Comparison of ENCODE assay signal across 21 cellular contexts in the genomic region with DNA sequence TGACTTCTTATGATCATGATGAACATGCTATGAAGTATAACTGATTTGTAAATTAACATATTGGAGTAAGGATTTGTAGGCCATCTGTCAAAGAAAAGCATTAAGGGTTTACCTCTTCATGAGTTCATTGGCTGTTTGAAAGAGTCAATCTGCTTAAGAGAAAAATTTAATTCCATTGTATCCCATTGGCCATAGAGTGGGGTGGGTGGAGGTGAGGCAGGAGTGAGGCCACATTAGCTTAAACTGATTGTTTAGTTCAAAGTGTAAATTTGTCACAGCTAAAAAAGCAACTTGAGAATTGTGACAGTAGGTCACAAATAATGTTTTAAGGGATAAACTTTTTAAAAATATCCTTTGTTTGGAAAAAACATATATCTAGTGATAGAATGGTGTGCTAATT. TPM values are rescaled to one million over a fixed set of nuclear protein-coding genes. Genes with fewer than 3 reads are reported as not detected.
DNase-seq lines count a peak whose midpoint lies in the region; TF ChIP-seq lines count a peak whose summit lies in the region.
"Had no signal": no experiment of that assay in that cellular context is flagged by ENCODE, and none has a peak within 500 bp of the region (broad histone marks: within the 10 kb centered on the region; RNA-seq: fewer than 3 reads in every experiment).

No MANE protein-coding gene starts in this region.

- H3K4me3 Mint-ChIP-seq in activated T-cell treated with anti-CD3 and anti-CD28 coated beads, Interleukin-2, amount 50 U/mL, for 24 hours, result no peak overlapping the region
- no peak overlapping the region for H3K4me3 Mint-ChIP-seq in endodermal cell
- H3K4me3 Mint-ChIP-seq: CD14-positive monocyte; CD4-positive, alpha-beta T cell; CD8-positive, alpha-beta memory T cell had no signal

- no peaks in the 10 kb centered on the region for H3K9me3 ChIP-seq in endodermal cell (ENCODE audit: control insufficient read depth, low read length)
- H3K9me3 ChIP-seq: A549; BE2C; BLaER1 treated with 17β-estradiol and CSF1 and Interleukin-3, amounts not matched to agents 10 nM and 100 nM had no signal

- peaks cover 81% of the 10 kb centered on the region for H3K36me3 Mint-ChIP-seq in activated T-cell treated with anti-CD3 and anti-CD28 coated beads, Interleukin-2, amount 50 U/mL, for 24 hours (ENCODE audit: low read depth)
- peaks cover 26% of the 10 kb centered on the region for H3K36me3 Mint-ChIP-seq in endodermal cell (ENCODE audit: low read depth)

- CTCF ChIA-PET in HEK293T (lab: Yijun Ruan, JAX), result interaction anchor here (0.8 to 1.4 kb wide), 2 partner anchors 60 to 177 kb away, joined by 4 to 5 read pairs; no protein-coding TSS in a partner anchor

- H3K27ac ChIP-seq in endodermal cell (ENCODE audit: low read depth, low read length), result no peak overlapping the region
- H3K27ac ChIP-seq: A549; BLaER1 treated with 17β-estradiol and CSF1 and Interleukin-3, amounts not matched to agents 10 nM and 100 nM; GM23248 had no signal

- H3K4me1 ChIP-seq in endodermal cell (ENCODE audit: control insufficient read depth, insufficient read depth, low read length), result no peaks in the 10 kb centered on the region
- H3K4me1 ChIP-seq: A549, BE2C had no signal

- no peaks in the 10 kb centered on the region for H3K27me3 Mint-ChIP-seq in activated T-cell treated with anti-CD3 and anti-CD28 coated beads, Interleukin-2, amount 50 U/mL, for 24 hours
- H3K27me3 Mint-ChIP-seq in endodermal cell (ENCODE audit: insufficient read depth), result no peaks in the 10 kb centered on the region
- H3K27me3 Mint-ChIP-seq: CD4-positive, alpha-beta T cell; CD8-positive, alpha-beta memory T cell had no signal

- DNase-seq in activated T-cell treated with anti-CD3 and anti-CD28 coated beads, Interleukin-2, amount 50 U/mL, for 24 hours, result no peak
- DNase-seq in activated T-cell treated with anti-CD3 and anti-CD28 coated beads, Interleukin-2, amount 50 U/mL, for 1 hour, result no peak
- peak; percentile 66 to 91 for DNase-seq in NCI-H524 (lab: John Stamatoyannopoulos, UW)
- peak; percentile 99 for DNase-seq in NCI-H82 treated with DMSO at 0.1 percent for 48 hours (lab: John Stamatoyannopoulos, UW; ENCODE audit: unreplicated experiment)
- DNase-seq in stimulated activated naive CD4-positive, alpha-beta T cell treated with Interleukin-2 at 50 U/mL for 16 hours (lab: John Stamatoyannopoulos, UW), result no peak
- DNase-seq in HEK293T (ENCODE audit: extremely low spot score), result no peak
- no peak for DNase-seq in endodermal cell
- DNase-seq: 8988T; ACHN; AML-193; BE2C; CD4-positive, alpha-beta T cell; CD8-positive, alpha-beta memory T cell; DMS153; DND-41; GM23248; H7; HCEC 1CT had no signal

- H3K27ac Mint-ChIP-seq in activated T-cell treated with anti-CD3 and anti-CD28 coated beads, Interleukin-2, amount 50 U/mL, for 24 hours, result peak overlapping the region; percentile 41
- H3K27ac Mint-ChIP-seq in endodermal cell, result no peak overlapping the region
- H3K27ac Mint-ChIP-seq: CD14-positive monocyte; CD4-positive, alpha-beta T cell; CD8-positive, alpha-beta memory T cell had no signal

- POLR2A ChIA-PET in HEK293T (lab: Yijun Ruan, JAX), result interaction anchor here (1.8 kb wide), 1 partner anchor 17 kb away, joined by 6 read pairs; a partner anchor contains a TSS

- peaks cover 28% of the 10 kb centered on the region for H3K4me1 Mint-ChIP-seq in activated T-cell treated with anti-CD3 and anti-CD28 coated beads, Interleukin-2, amount 50 U/mL, for 24 hours (ENCODE audit: low read depth)
- H3K4me1 Mint-ChIP-seq in endodermal cell, result no peaks in the 10 kb centered on the region

- no peak overlapping the region for H3K4me3 ChIP-seq in endodermal cell (ENCODE audit: low read length)
- H3K4me3 ChIP-seq: A549; BLaER1 treated with 17β-estradiol and CSF1 and Interleukin-3, amounts not matched to agents 10 nM and 100 nM; GM23248 had no signal

- H3K9ac ChIP-seq in endodermal cell (ENCODE audit: extremely low read depth, low read length, poor library complexity, severe bottlenecking), result no peak overlapping the region
- H3K9ac ChIP-seq: BLaER1 treated with 17β-estradiol and CSF1 and Interleukin-3, amounts not matched to agents 10 nM and 100 nM; GM23248 had no signal

- no peaks in the 10 kb centered on the region for H3K9me3 Mint-ChIP-seq in activated T-cell treated with anti-CD3 and anti-CD28 coated beads, Interleukin-2, amount 50 U/mL, for 24 hours
- no peaks in the 10 kb centered on the region for H3K9me3 Mint-ChIP-seq in endodermal cell
- H3K9me3 Mint-ChIP-seq: CD14-positive monocyte; CD4-positive, alpha-beta T cell; CD8-positive, alpha-beta memory T cell had no signal

- H3K27me3 ChIP-seq in endodermal cell (ENCODE audit: control insufficient read depth, insufficient read depth, low read length, poor library complexity, severe bottlenecking), result no peaks in the 10 kb centered on the region
- H3K27me3 ChIP-seq: BE2C; BLaER1 treated with 17β-estradiol and CSF1 and Interleukin-3, amounts not matched to agents 10 nM and 100 nM had no signal

- peaks cover 62% of the 10 kb centered on the region for H3K36me3 ChIP-seq in endodermal cell (ENCODE audit: control insufficient read depth, insufficient read depth, low read length)

- no peak for TF ChIP-seq CTCF in endodermal cell (conservative IDR thresholded peaks at IDR 0.05)

TF ChIP-seq in HEK293T, 16 proteins besides CTCF, POLR2A, EP300 and RAD21:
- no peak for TF ChIP-seq FOXK2 (IDR thresholded peaks at IDR 0.05)
- no peak for TF ChIP-seq BHLHE40 (IDR thresholded peaks at IDR 0.05; ENCODE audit: borderline replicate concordance)
- no peak for TF ChIP-seq ELF4 (IDR thresholded peaks at IDR 0.05)
- no peak for TF ChIP-seq L3MBTL2 (conservative IDR thresholded peaks at IDR 0.05)
- TF ChIP-seq ARNT (IDR thresholded peaks at IDR 0.05), result no peak
- TF ChIP-seq SP1 (IDR thresholded peaks at IDR 0.05), result no peak

RNA-seq across cellular contexts. Expression of a gene that starts 11.4 kb away (rescaled TPM):
- total RNA-seq in endodermal cell, result 1 to 10 TPM; 6.6 to 6.9 TPM
- 5.3 TPM for polyA plus RNA-seq in endodermal cell (2013, experiment 1 of 2)
- 5.4 TPM for polyA plus RNA-seq in endodermal cell (2013, experiment 2 of 2)

RNA-seq across cellular contexts. Expression of a gene that starts 17.1 kb away (rescaled TPM):
- 10 to 100 TPM; 11.3 to 14.1 TPM for total RNA-seq in endodermal cell
- 17.5 TPM for polyA plus RNA-seq in endodermal cell (2013, experiment 1 of 2)
- 18.5 TPM for polyA plus RNA-seq in endodermal cell (2013, experiment 2 of 2)

Comparison
In these comparisons a context has a peak if more than half of its experiments do, and no peak if none do; other contexts are left out.
1. DNase-seq: peak in NCI-H524 (2 of 2) and NCI-H82 treated with DMSO at 0.1 percent for 48 hours (single experiment); none in activated T-cell treated with anti-CD3 and anti-CD28 coated beads, Interleukin-2, amount 50 U/mL, for 24 hours (single experiment), activated T-cell treated with anti-CD3 and anti-CD28 coated beads, Interleukin-2, amount 50 U/mL, for 1 hour (single experiment), stimulated activated naive CD4-positive, alpha-beta T cell treated with Interleukin-2 at 50 U/mL for 16 hours (single experiment), HEK293T (single experiment) and endodermal cell (single experiment).